20 cellular contexts compared by ENCODE assay signal in the genomic region with DNA sequence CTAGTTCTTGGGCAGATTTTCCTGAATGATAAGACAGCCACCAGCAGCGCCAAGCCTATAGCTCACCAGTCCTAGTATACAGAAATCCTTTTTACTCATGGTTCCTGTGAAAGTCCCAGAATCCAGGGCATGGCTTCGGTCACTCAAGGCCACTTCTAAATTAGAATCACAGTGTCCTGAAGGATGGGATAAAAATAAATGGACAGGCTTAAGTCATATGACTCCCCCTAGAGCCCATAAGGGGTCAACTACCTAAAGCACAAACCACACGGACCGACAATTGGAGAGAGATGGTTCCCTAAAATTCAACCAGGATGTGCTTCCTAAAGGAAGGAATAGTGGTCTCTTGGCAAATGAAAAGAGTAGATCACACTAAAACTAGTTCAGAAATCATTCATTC.
DNase-seq lines count a peak whose midpoint lies in the region; TF ChIP-seq lines count a peak whose summit lies in the region.
"Had no signal": no experiment of that assay in that cellular context is flagged by ENCODE, and none has a peak within 500 bp of the region (broad histone marks: within the 10 kb centered on the region; RNA-seq: fewer than 3 reads in every experiment).

No MANE protein-coding gene starts in this region.

- H3K27me3 ChIP-seq in WERI-Rb-1 (ENCODE audit: insufficient read depth, low read depth, severe bottlenecking), result no peaks in the 10 kb centered on the region
- H3K27me3 ChIP-seq: MG63, neutrophil, upper lobe of right lung had no signal

- no peaks in the 10 kb centered on the region for H3K36me3 ChIP-seq in WERI-Rb-1
- H3K36me3 ChIP-seq: MG63, neutrophil, upper lobe of right lung had no signal

- DNase-seq in GM10266 (ENCODE audit: extremely low spot score) (no peak), HuH-7 (ENCODE audit: low spot score) (peak; percentile 30), WERI-Rb-1 (no peak), iPS-NIHi7 (ENCODE audit: extremely low spot score) (peak; percentile 40), NCI-H1417 (lab: John Stamatoyannopoulos, UW) (no peak), NAMALWA (ENCODE audit: low spot score) (no peak), KG1 (lab: John Stamatoyannopoulos, UW) (no peak), GF-D8 (lab: John Stamatoyannopoulos, UW) (no peak)
- DNase-seq: activated naive CD8-positive, alpha-beta T cell treated with anti-CD3 and anti-CD28 coated beads, Interleukin-2, amount 50 U/mL, for 24 hours; caudate nucleus; effector CD8-positive, alpha-beta T cell; hypothalamus; left colon; MG63; NCI-H2081 treated with DMSO at 0.1 percent for 48 hours; NCI-H510A treated with DMSO at 0.1 percent for 48 hours; RPMI8226; T-helper 1 cell; upper lobe of right lung had no signal

- no peaks in the 10 kb centered on the region for H3K9me3 ChIP-seq in WERI-Rb-1 (ENCODE audit: severe bottlenecking)
- H3K9me3 ChIP-seq: MG63, neutrophil, upper lobe of right lung had no signal

- H3K4me3 ChIP-seq in WERI-Rb-1 (ENCODE audit: low read depth, low read length), result no peak overlapping the region
- H3K4me3 ChIP-seq: MG63, upper lobe of right lung had no signal

- peak; percentile 8 for TF ChIP-seq CTCF in GM10266 (IDR thresholded peaks at IDR 0.05; ENCODE audit: control insufficient read depth, insufficient read depth, low read depth, missing control alignments)
- peak; percentile 7; the same call in 1 of the 2 replicates for TF ChIP-seq CTCF in WERI-Rb-1 (IDR thresholded peaks at IDR 0.05; ENCODE audit: low read depth, low read length)

- H3K27ac ChIP-seq in WERI-Rb-1, result no peak overlapping the region
- H3K27ac ChIP-seq: neutrophil, upper lobe of right lung had no signal

Comparison
In these comparisons a context has a peak if more than half of its experiments do, and no peak if none do; other contexts are left out.
1. DNase-seq: peak in HuH-7 (single experiment) and iPS-NIHi7 (single experiment); none in GM10266 (single experiment), WERI-Rb-1 (single experiment), NCI-H1417 (0 of 3), NAMALWA (single experiment), KG1 (single experiment) and GF-D8 (single experiment).